Comparison of ENCODE assay signal across 7 cellular contexts in genomic region chr19:18940791-18941627, GRCh38. TPM values are rescaled to one million over a fixed set of nuclear protein-coding genes. Genes with fewer than 3 reads are reported as not detected.
DNase-seq lines count a peak whose midpoint lies in the region; ATAC-seq, FAIRE-seq and TF ChIP-seq lines count a peak whose summit lies in the region.

HOMER3 (minus strand) TSS chr19:18941217; CDS start chr19:18938982, 2,235 bp downstream.

- intact Hi-C loops in activated CD4-positive, alpha-beta T cell treated with anti-CD3 and anti-CD28 coated beads for 36 hours (cut with DNase I, micrococcal nuclease): loop anchor here in 1 of 2 experiments (1.0 kb wide), 2 partner anchors 9 to 22 kb away; partner anchors contain the start of genes COPE and DDX49

- DNase-seq in GM12891 (ENCODE audit: insufficient read length, low spot score) (peak; percentile 90), NCI-H1092 treated with DMSO at 0.1 percent for 48 hours (lab: John Stamatoyannopoulos, UW) (peak; percentile 40), choroid plexus epithelial cell (ENCODE audit: low read depth) (peak; percentile 54), kidney tubule cell (ENCODE audit: low spot score) (peak; percentile 70)
- DNase-seq in activated CD4-positive, alpha-beta T cell treated with anti-CD3 and anti-CD28 coated beads for 36 hours: peak; percentile 87
- peak; percentile 84 for DNase-seq in stimulated activated CD4-positive, alpha-beta T cell treated with anti-CD3 and anti-CD28 coated beads, Interleukin-15, amount 100 ng/mL, for 24 hours

- peak; percentile 91 for ATAC-seq in activated CD4-positive, alpha-beta T cell treated with anti-CD3 and anti-CD28 coated beads for 36 hours
- no peak for ATAC-seq in GM21576 (IDR thresholded peaks at IDR 0.05; ENCODE audit: unreplicated experiment)

- POLR2A ChIA-PET in activated CD4-positive, alpha-beta T cell treated with anti-CD3 and anti-CD28 coated beads for 36 hours (lab: Charles Lee): no interaction called here

- H3K9me3 Mint-ChIP-seq in activated CD4-positive, alpha-beta T cell treated with anti-CD3 and anti-CD28 coated beads for 36 hours (ENCODE audit: low read depth): no peaks in the 10 kb centered on the region

- H3K27me3 Mint-ChIP-seq in activated CD4-positive, alpha-beta T cell treated with anti-CD3 and anti-CD28 coated beads for 36 hours: peaks cover 25% of the 10 kb centered on the region

- no peak for FAIRE-seq in GM12891 (lab: Jason Lieb, UNC)

- H3K4me1 Mint-ChIP-seq in activated CD4-positive, alpha-beta T cell treated with anti-CD3 and anti-CD28 coated beads for 36 hours: peaks cover 6% of the 10 kb centered on the region

- peak; percentile 46 for TF ChIP-seq CTCF in choroid plexus epithelial cell (conservative IDR thresholded peaks at IDR 0.05; ENCODE audit: low read depth, low read length)

- no peaks in the 10 kb centered on the region for H3K36me3 Mint-ChIP-seq in activated CD4-positive, alpha-beta T cell treated with anti-CD3 and anti-CD28 coated beads for 36 hours (ENCODE audit: low read depth)

- TF ChIP-seq POLR2A in GM12891 (IDR thresholded peaks at IDR 0.05; ENCODE audit: low read depth, low read length): no peak

- CTCF ChIA-PET in activated CD4-positive, alpha-beta T cell treated with anti-CD3 and anti-CD28 coated beads for 36 hours (lab: Charles Lee): no interaction called here

- H3K4me3 Mint-ChIP-seq in activated CD4-positive, alpha-beta T cell treated with anti-CD3 and anti-CD28 coated beads for 36 hours: peak within 1 kb of the TSS; percentile 48

- peak within 1 kb of the TSS; percentile 77 for H3K4me3 ChIP-seq in choroid plexus epithelial cell (ENCODE audit: low read depth, low read length)

- H3K27ac Mint-ChIP-seq in activated CD4-positive, alpha-beta T cell treated with anti-CD3 and anti-CD28 coated beads for 36 hours: no peak within 1 kb of the TSS

TF ChIP-seq in GM12891, 5 proteins besides CTCF, POLR2A, EP300 and RAD21:
- TF ChIP-seq SPI1 (IDR thresholded peaks at IDR 0.05; ENCODE audit: low read depth, low read length) (no peak), PAX5 (IDR thresholded peaks at IDR 0.05; ENCODE audit: insufficient read depth, low read length, severe bottlenecking) (no peak), POLR2AphosphoS5 (IDR thresholded peaks at IDR 0.05; ENCODE audit: low read depth, low read length) (no peak), TAF1 (IDR thresholded peaks at IDR 0.05; ENCODE audit: low read depth, low read length) (no peak), POU2F2 (IDR thresholded peaks at IDR 0.05; ENCODE audit: low read depth, low read length) (no peak)

RNA-seq across cellular contexts. Expression of gene HOMER3, which starts in this region (rescaled TPM):
- polyA plus RNA-seq in GM12891 (2012; ENCODE audit: low read depth, missing spikeins): 0.35 TPM
- under 1 TPM; 0.46 to 0.62 TPM for total RNA-seq in activated CD4-positive, alpha-beta T cell treated with anti-CD3 and anti-CD28 coated beads for 36 hours

Comparison
In these comparisons a context has a peak if more than half of its experiments do, and no peak if none do; other contexts are left out.
1. Peak in DNase-seq and ATAC-seq in activated CD4-positive, alpha-beta T cell treated with anti-CD3 and anti-CD28 coated beads for 36 hours; RNA of the gene not detected or under 1 TPM.
2. DNase-seq: peak in every context shown above with its lines; median percentile 90 in GM12891; 87 in activated CD4-positive, alpha-beta T cell treated with anti-CD3 and anti-CD28 coated beads for 36 hours; 84 in stimulated activated CD4-positive, alpha-beta T cell treated with anti-CD3 and anti-CD28 coated beads, Interleukin-15, amount 100 ng/mL, for 24 hours; 70 in kidney tubule cell; 54 in choroid plexus epithelial cell; 40 in NCI-H1092 treated with DMSO at 0.1 percent for 48 hours.